Comparison of ENCODE assay signal across 16 cellular contexts in genomic region chr19:7909471-7910067, GRCh38. TPM values are rescaled to one million over a fixed set of nuclear protein-coding genes. Genes with fewer than 3 reads are reported as not detected.
DNase-seq lines count a peak whose midpoint lies in the region; ATAC-seq and TF ChIP-seq lines count a peak whose summit lies in the region.
"Had no signal": no experiment of that assay in that cellular context is flagged by ENCODE, and none has a peak within 500 bp of the region (broad histone marks: within the 10 kb centered on the region; RNA-seq: fewer than 3 reads in every experiment).

No MANE protein-coding gene starts in this region.

- H3K23ac ChIP-seq in neuronal stem cell (ENCODE audit: low read depth, low read length, poor library complexity) = peak overlapping the region; percentile 65

- no peak overlapping the region for H2AFZ ChIP-seq in neuronal stem cell (ENCODE audit: low read length)

- no peak overlapping the region for H4K8ac ChIP-seq in neuronal stem cell (ENCODE audit: low read depth, low read length)

- peaks cover 7% of the 10 kb centered on the region for H3K4me1 Mint-ChIP-seq in glutamatergic neuron (ENCODE audit: low read depth, unreplicated experiment)

- H2BK120ac ChIP-seq in neuronal stem cell (ENCODE audit: low read depth, low read length) = no peak overlapping the region

- peaks cover 4% of the 10 kb centered on the region for H3K27me3 Mint-ChIP-seq in glutamatergic neuron (ENCODE audit: unreplicated experiment)
- H3K27me3 Mint-ChIP-seq: CD4-positive, alpha-beta T cell; IgD-negative memory B cell had no signal

- H4K91ac ChIP-seq in neuronal stem cell (ENCODE audit: low read depth, low read length, poor library complexity) = no peak overlapping the region

- no peak overlapping the region for H2BK5ac ChIP-seq in neuronal stem cell (ENCODE audit: low read length)

- H3K4me3 ChIP-seq in neuronal stem cell (ENCODE audit: low read length in 2 of 2) = no peak overlapping the region

- peaks cover 4 to 8% of the 10 kb centered on the region in 2 donors for H3K4me1 ChIP-seq in neuronal stem cell (ENCODE audit: control insufficient read depth in 2 of 2, insufficient read depth in 1 of 2, low read depth in 1 of 2, low read length in 2 of 2)

- H3K9ac ChIP-seq in neuronal stem cell (ENCODE audit: low read depth, low read length, poor library complexity) = no peak overlapping the region

- no peak overlapping the region for H3K14ac ChIP-seq in neuronal stem cell (ENCODE audit: low read length)

- ATAC-seq in left ventricle myocardium superior = no peak
- no peak for ATAC-seq in Right ventricle myocardium superior (ENCODE audit: poor library complexity)
- ATAC-seq in GM21717 (IDR thresholded peaks at IDR 0.05; ENCODE audit: unreplicated experiment) = no peak
- ATAC-seq in GM18498 (IDR thresholded peaks at IDR 0.05; ENCODE audit: unreplicated experiment) = no peak

- peaks cover 27 to 52% of the 10 kb centered on the region in 2 donors for H3K36me3 ChIP-seq in neuronal stem cell (replicated peaks in 1 of 2; ENCODE audit: control insufficient read depth in 2 of 2, insufficient read depth in 2 of 2, low read length in 2 of 2)

- no peak for TF ChIP-seq CTCF in glutamatergic neuron (IDR thresholded peaks at IDR 0.05; ENCODE audit: partially characterized antibody, unreplicated experiment)

- H3K79me1 ChIP-seq in neuronal stem cell (ENCODE audit: low read depth, low read length) = peaks cover 22% of the 10 kb centered on the region

- no peak overlapping the region for H2BK12ac ChIP-seq in neuronal stem cell (ENCODE audit: low read length)

- no peak overlapping the region for H3K27ac Mint-ChIP-seq in glutamatergic neuron (ENCODE audit: unreplicated experiment)
- H3K27ac Mint-ChIP-seq: CD4-positive, alpha-beta T cell; H9 had no signal

- H3K9me3 Mint-ChIP-seq in glutamatergic neuron (ENCODE audit: unreplicated experiment) = peaks cover 8% of the 10 kb centered on the region
- H3K9me3 Mint-ChIP-seq: CD4-positive, alpha-beta T cell; H9; IgD-negative memory B cell had no signal

- no peak overlapping the region for H3K4ac ChIP-seq in neuronal stem cell (ENCODE audit: low read length)

- intact Hi-C loops in left ventricle myocardium superior (cut with micrococcal nuclease) = no loop called here
- intact Hi-C loops in Right ventricle myocardium superior (cut with DNase I) = no loop called here

- H3K27me3 ChIP-seq in neuronal stem cell (ENCODE audit: control insufficient read depth in 3 of 3, insufficient read depth in 3 of 3, low read depth in 1 of 3, low read length in 3 of 3) = peaks cover 0 to 1% (median 0%) of the 10 kb centered on the region in 3 experiments

- H2AK5ac ChIP-seq in neuronal stem cell (ENCODE audit: low read depth, low read length) = no peak overlapping the region

- no peak overlapping the region for H3K4me2 ChIP-seq in neuronal stem cell (ENCODE audit: insufficient read depth, low read length, poor library complexity, severe bottlenecking)

- no peak overlapping the region for H3K18ac ChIP-seq in neuronal stem cell (ENCODE audit: low read length)

- H3K36me3 Mint-ChIP-seq in glutamatergic neuron (ENCODE audit: unreplicated experiment) = no peaks in the 10 kb centered on the region

- H3K27ac ChIP-seq in neuronal stem cell (replicated peaks; ENCODE audit: low read length) = no peak overlapping the region
- H3K27ac ChIP-seq: 22Rv1 had no signal

- WGBS in neuronal stem cell (ENCODE audit: extremely low coverage in 2 of 2, insufficient read length in 2 of 2, insufficient replicate concordance in 1 of 2), 2 donors = no CpG with 5 or more reads among the region's 21 CpGs

- no peaks in the 10 kb centered on the region for H3K9me3 ChIP-seq in neuronal stem cell (replicated peaks in 1 of 2; ENCODE audit: control insufficient read depth in 2 of 2, insufficient read depth in 1 of 2, low read depth in 1 of 2, low read length in 2 of 2)

- no peak overlapping the region for H3K4me3 Mint-ChIP-seq in glutamatergic neuron (ENCODE audit: unreplicated experiment)
- H3K4me3 Mint-ChIP-seq: CD4-positive, alpha-beta T cell; H9; IgD-negative memory B cell had no signal

- H2BK15ac ChIP-seq in neuronal stem cell (ENCODE audit: low read length) = no peak overlapping the region

- DNase-seq in left ventricle myocardium superior (peak; percentile 23), Right ventricle myocardium superior (no peak), glutamatergic neuron (peak; percentile 8), neuronal stem cell (ENCODE audit: low spot score) (no peak), NCI-H1694 treated with DMSO at 0.1 percent for 48 hours (lab: John Stamatoyannopoulos, UW) (no peak)
- DNase-seq: AML-193; Calu3; CD4-positive, alpha-beta T cell; DMS 273 treated with DMSO at 0.1 percent for 48 hours; GOT3; H9 had no signal

RNA-seq across cellular contexts. Expression of gene TGFBR3L, which starts 5.1 kb away (rescaled TPM):
- total RNA-seq in left ventricle myocardium superior = 11.4 TPM
- total RNA-seq in Right ventricle myocardium superior = 10.9 TPM
- 0.69 TPM for total RNA-seq in glutamatergic neuron (ENCODE audit: unreplicated experiment)
- polyA plus RNA-seq in neuronal stem cell (2013, experiment 1 of 2) = 1.3 TPM
- 1.9 TPM for polyA plus RNA-seq in neuronal stem cell (2013, experiment 2 of 2)
- total RNA-seq: HT-29 had no signal
- polyA plus RNA-seq: IgD-negative memory B cell had no signal

RNA-seq across cellular contexts. Expression of gene MAP2K7, which starts 5.9 kb away (rescaled TPM):
- total RNA-seq in left ventricle myocardium superior (30.4 TPM), Right ventricle myocardium superior (27.5 TPM), glutamatergic neuron (ENCODE audit: unreplicated experiment) (44.2 TPM)
- 32.5 TPM for polyA plus RNA-seq in neuronal stem cell (2013, experiment 1 of 2)
- polyA plus RNA-seq in neuronal stem cell (2013, experiment 2 of 2) = 32.3 TPM

RNA-seq across cellular contexts. Expression of gene SNAPC2, which starts 10.6 kb away (rescaled TPM):
- 9.7 TPM for total RNA-seq in left ventricle myocardium superior
- total RNA-seq in Right ventricle myocardium superior = 9.4 TPM
- 18.6 TPM for total RNA-seq in glutamatergic neuron (ENCODE audit: unreplicated experiment)
- 35.6 TPM for polyA plus RNA-seq in neuronal stem cell (2013, experiment 1 of 2)
- polyA plus RNA-seq in neuronal stem cell (2013, experiment 2 of 2) = 32.9 TPM

RNA-seq across cellular contexts. Expression of gene CTXN1, which starts 16.4 kb away (rescaled TPM):
- total RNA-seq in left ventricle myocardium superior = 0.20 TPM
- 0.16 TPM for total RNA-seq in Right ventricle myocardium superior
- total RNA-seq in glutamatergic neuron (ENCODE audit: unreplicated experiment) = 90.6 TPM
- polyA plus RNA-seq in neuronal stem cell (2013, experiment 1 of 2) = 136 TPM
- 129 TPM for polyA plus RNA-seq in neuronal stem cell (2013, experiment 2 of 2)
- total RNA-seq: CD4-positive, alpha-beta T cell had no signal
- polyA plus RNA-seq: IgD-negative memory B cell had no signal

RNA-seq across cellular contexts. Expression of gene LRRC8E, which starts 21.3 kb away (rescaled TPM):
- total RNA-seq in left ventricle myocardium superior (3.1 TPM), Right ventricle myocardium superior (1.6 TPM), glutamatergic neuron (ENCODE audit: unreplicated experiment) (not detected)
- polyA plus RNA-seq in neuronal stem cell (2013, experiment 1 of 2) = 0.17 TPM
- 0.24 TPM for polyA plus RNA-seq in neuronal stem cell (2013, experiment 2 of 2)
- total RNA-seq: CD4-positive, alpha-beta T cell had no signal
- polyA plus RNA-seq: IgD-negative memory B cell had no signal

Comparison
In these comparisons a context has a peak if more than half of its experiments do, and no peak if none do; other contexts are left out.
1. DNase-seq: peak in left ventricle myocardium superior (single experiment) and glutamatergic neuron (single experiment); none in Right ventricle myocardium superior (single experiment), neuronal stem cell (single experiment) and NCI-H1694 treated with DMSO at 0.1 percent for 48 hours (single experiment).